9 cellular contexts compared by ENCODE assay signal in the genomic region with DNA sequence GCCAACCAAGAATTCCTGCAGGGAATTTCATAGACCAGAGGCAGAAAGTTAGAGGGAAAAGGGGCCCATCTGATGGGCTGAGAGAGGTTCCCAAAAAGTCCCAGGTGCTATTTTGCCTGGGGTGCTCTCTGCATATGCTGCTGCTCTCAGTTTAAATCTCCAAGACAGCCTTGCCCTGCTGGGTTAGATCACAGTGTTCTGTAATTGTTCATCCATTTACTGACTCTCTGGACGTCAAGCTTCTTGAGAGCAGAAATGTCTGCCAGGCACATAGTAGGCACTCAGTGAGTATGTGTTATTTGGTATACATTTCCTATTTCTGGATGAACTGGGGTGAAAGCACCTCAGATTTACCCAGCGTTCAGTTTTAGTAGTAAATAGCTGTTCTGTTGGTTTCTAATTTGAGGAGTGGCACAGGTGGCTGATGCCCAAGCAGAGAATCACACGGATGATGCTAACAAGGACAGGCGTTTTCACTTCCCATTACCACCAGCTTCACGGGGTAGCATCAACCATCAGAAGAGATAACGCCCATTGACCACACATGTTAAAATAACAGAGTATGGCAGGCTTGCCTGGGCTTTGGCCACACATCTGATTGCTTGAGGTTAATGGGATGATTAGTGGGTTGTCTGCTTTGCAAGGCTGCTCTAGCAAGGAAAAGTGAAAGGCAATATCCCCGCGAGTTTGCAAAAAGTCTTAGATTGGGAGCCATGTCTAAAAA.
DNase-seq lines count a peak whose midpoint lies in the region; ATAC-seq and TF ChIP-seq lines count a peak whose summit lies in the region.
"Had no signal": no experiment of that assay in that cellular context is flagged by ENCODE, and none has a peak within 500 bp of the region (broad histone marks: within the 10 kb centered on the region; RNA-seq: fewer than 3 reads in every experiment).

No MANE protein-coding gene starts in this region.

- peak overlapping the region; percentile 12 to 78 for H3K27ac ChIP-seq in coronary artery

- DNase-seq in coronary artery (ENCODE audit: low spot score) (no peak), amygdala (lab: John Stamatoyannopoulos, UW) (no peak)
- DNase-seq: activated CD4-positive, alpha-beta memory T cell treated with anti-CD3 and anti-CD28 coated beads, Interleukin-2, amount 10 ng/mL, durations not matched to agents 7 days and 5 days; activated naive CD4-positive, alpha-beta T cell treated with anti-CD3 and anti-CD28 coated beads, Interleukin-2, amount 50 U/mL, for 16 hours had no signal

- no peaks in the 10 kb centered on the region for H3K36me3 ChIP-seq in skeletal muscle satellite cell (ENCODE audit: insufficient read depth, low read length)

- H3K9ac ChIP-seq in skeletal muscle satellite cell (ENCODE audit: low read depth, low read length), result no peak overlapping the region

- TF ChIP-seq CTCF in coronary artery (IDR thresholded peaks at IDR 0.05), result no peak

- H3K4me2 ChIP-seq in skeletal muscle satellite cell (ENCODE audit: low read length), result peak overlapping the region; percentile 51

- no peak overlapping the region for H3K4me3 ChIP-seq in coronary artery
- H3K4me3 ChIP-seq in skeletal muscle satellite cell (ENCODE audit: low read length), result peak overlapping the region; percentile 42

- H3K4me1 ChIP-seq in skeletal muscle satellite cell (ENCODE audit: control insufficient read depth, insufficient read depth, low read length), result peaks cover 36% of the 10 kb centered on the region

- H3K27me3 ChIP-seq in skeletal muscle satellite cell (ENCODE audit: control insufficient read depth, insufficient read depth, low read length), result peaks cover 8% of the 10 kb centered on the region

- ATAC-seq in GM18858 (IDR thresholded peaks at IDR 0.05; ENCODE audit: unreplicated experiment) (peak; percentile 49), HG03175 (IDR thresholded peaks at IDR 0.05; ENCODE audit: unreplicated experiment) (peak; percentile 64), HG02884 (IDR thresholded peaks at IDR 0.05; ENCODE audit: unreplicated experiment) (no peak), GM21723 (IDR thresholded peaks at IDR 0.05; ENCODE audit: unreplicated experiment) (no peak)

- no peaks in the 10 kb centered on the region for H3K9me3 ChIP-seq in skeletal muscle satellite cell (replicated peaks; ENCODE audit: low read length)

Comparison
In these comparisons a context has a peak if more than half of its experiments do, and no peak if none do; other contexts are left out.
1. ATAC-seq: peak in GM18858 (single experiment) and HG03175 (single experiment); none in HG02884 (single experiment) and GM21723 (single experiment).